ENCODE assay signal across 8 cellular contexts in the genomic region with DNA sequence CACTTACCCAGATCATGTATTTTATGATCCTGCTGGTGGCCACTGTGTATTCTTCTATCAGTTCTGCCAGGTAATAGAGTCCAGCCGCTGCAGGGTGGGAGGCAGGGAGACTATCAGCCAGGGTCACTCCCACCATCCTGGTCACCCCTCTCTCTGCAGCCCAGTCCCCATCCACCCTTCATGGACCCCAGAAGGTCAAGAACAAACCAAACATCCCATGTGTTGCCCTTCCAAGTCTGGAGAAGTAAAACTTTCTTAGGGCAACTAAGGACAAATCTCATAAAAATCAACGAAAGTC. TPM values are rescaled to one million over a fixed set of nuclear protein-coding genes. Genes with fewer than 3 reads are reported as not detected.
DNase-seq lines count a peak whose midpoint lies in the region; ATAC-seq and TF ChIP-seq lines count a peak whose summit lies in the region.

No MANE protein-coding gene starts in this region.

- no peaks in the 10 kb centered on the region for H3K9me3 ChIP-seq in A673 (ENCODE audit: low read depth, low read length, poor library complexity, severe bottlenecking)
- no peaks in the 10 kb centered on the region for H3K9me3 ChIP-seq in muscle layer of colon (ENCODE audit: low read length)

- H3K9me3 Mint-ChIP-seq in central memory CD8-positive, alpha-beta T cell = no peaks in the 10 kb centered on the region

- intact Hi-C loops in A673 (cut with micrococcal nuclease; ENCODE audit: unreplicated experiment) = no loop called here

- peaks cover 6% of the 10 kb centered on the region for H3K4me1 ChIP-seq in A673 (ENCODE audit: insufficient read depth, low read length, poor library complexity, severe bottlenecking)
- peaks cover 15% of the 10 kb centered on the region for H3K4me1 ChIP-seq in muscle layer of colon (ENCODE audit: insufficient read depth, low read length)

- no peaks in the 10 kb centered on the region for H3K27me3 Mint-ChIP-seq in central memory CD8-positive, alpha-beta T cell

- peaks cover 27% of the 10 kb centered on the region for H3K36me3 Mint-ChIP-seq in central memory CD8-positive, alpha-beta T cell (ENCODE audit: insufficient read depth)

- no peak overlapping the region for H3K27ac ChIP-seq in A673 (ENCODE audit: low read depth, low read length, poor library complexity, severe bottlenecking)
- peak overlapping the region; percentile 75 for H3K27ac ChIP-seq in HL-60 (replicated peaks)
- peak overlapping the region; percentile 28 for H3K27ac ChIP-seq in muscle layer of colon (ENCODE audit: low read depth, low read length)
- H3K27ac ChIP-seq in caudate nucleus (ENCODE audit: low read depth, low read length) = no peak overlapping the region

- no TSS peak for BruUV-seq in A673 (replicated peaks; lab: Mats Ljungman, UMichigan)

- ATAC-seq in central memory CD8-positive, alpha-beta T cell (replicated peaks; ENCODE audit: extremely low read depth, poor library complexity, severe bottlenecking) = no peak

- H3K27me3 ChIP-seq in A673 (replicated peaks; ENCODE audit: insufficient read depth, low read depth, low read length, poor library complexity) (no peaks in the 10 kb centered on the region), HL-60 (ENCODE audit: insufficient read depth, poor library complexity, severe bottlenecking) (no peaks in the 10 kb centered on the region), muscle layer of colon (ENCODE audit: control insufficient read depth in 1 of 2, insufficient read depth in 2 of 2, low read length in 2 of 2) (no peaks in the 10 kb centered on the region)

- TF ChIP-seq CTCF in A673 (conservative IDR thresholded peaks at IDR 0.05; ENCODE audit: low read depth, low read length) (no peak), HL-60 (IDR thresholded peaks at IDR 0.05; ENCODE audit: insufficient read depth, low read length) (no peak)

- POLR2A ChIA-PET in A673 (lab: Charles Lee; ENCODE audit: low non-redundant PET) = no interaction called here

- peak overlapping the region; percentile 95 for H3K4me3 Mint-ChIP-seq in central memory CD8-positive, alpha-beta T cell

- peak overlapping the region; percentile 97 for H3K4me3 ChIP-seq in A673 (ENCODE audit: low read depth, low read length, poor library complexity, severe bottlenecking)
- H3K4me3 ChIP-seq in HL-60 (replicated peaks; ENCODE audit: insufficient read depth, low read length) = peak overlapping the region; percentile 96
- H3K4me3 ChIP-seq in muscle layer of colon (ENCODE audit: low read depth in 1 of 2, low read length in 2 of 2) = peak overlapping the region; percentile 94 to 95

- CTCF ChIA-PET in A673 (lab: Charles Lee) = interaction anchor here (0.6 kb wide), 1 partner anchor 9 kb away, joined by 5 read pairs; no protein-coding TSS in a partner anchor

- H3K4me1 Mint-ChIP-seq in central memory CD8-positive, alpha-beta T cell = peaks cover 42% of the 10 kb centered on the region

- peak overlapping the region; percentile 95 for H3K27ac Mint-ChIP-seq in central memory CD8-positive, alpha-beta T cell (ENCODE audit: low read depth)

- DNase-seq in A673 (ENCODE audit: low spot score) = no peak
- DNase-seq in HL-60 (ENCODE audit: low read depth in 1 of 2, low spot score in 1 of 2) = no peak
- no peak for DNase-seq in central memory CD8-positive, alpha-beta T cell (ENCODE audit: low spot score in 2 of 2)
- DNase-seq in DMS 273 (lab: John Stamatoyannopoulos, UW; ENCODE audit: unreplicated experiment) = no peak
- no peak for DNase-seq in stimulated activated CD8-positive, alpha-beta memory T cell treated with anti-CD3 and anti-CD28 coated beads, Interleukin-4, amount 100 ng/mL, for 48 hours
- no peak for DNase-seq in caudate nucleus (lab: John Stamatoyannopoulos, UW)
- no peak for DNase-seq in mucosa of gallbladder (ENCODE audit: low spot score)

- peak overlapping the region; percentile 79 for H3K9ac ChIP-seq in muscle layer of colon (ENCODE audit: low read length)

- H3K36me3 ChIP-seq in A673 (ENCODE audit: insufficient read depth, low read length, poor library complexity, severe bottlenecking) = peaks cover 5% of the 10 kb centered on the region
- H3K36me3 ChIP-seq in muscle layer of colon (ENCODE audit: insufficient read depth, low read length) = peaks cover 38% of the 10 kb centered on the region

RNA-seq across cellular contexts. Expression of a gene that starts 1.0 kb away (rescaled TPM):
- total RNA-seq in A673 (2021) = 52.6 and 60.9 TPM in 2 replicates
- 62.8 TPM for total RNA-seq in mucosa of gallbladder

RNA-seq across cellular contexts. Expression of a gene that starts 15.2 kb away (rescaled TPM):
- 0.50 and 0.64 TPM in 2 replicates for total RNA-seq in A673 (2021)
- total RNA-seq in mucosa of gallbladder = 2.9 TPM

RNA-seq across cellular contexts. Expression of a gene that starts 57.9 kb away (rescaled TPM):
- total RNA-seq in A673 (2021) (6.4 and 6.5 TPM in 2 replicates), mucosa of gallbladder (1.6 TPM)

Comparison
In these comparisons a context has a peak if more than half of its experiments do, and no peak if none do; other contexts are left out.
1. H3K27ac ChIP-seq: peak in HL-60 (single experiment) and muscle layer of colon (single experiment); none in A673 (single experiment) and caudate nucleus (single experiment).
2. Peak in every context shown above with its lines, with median percentiles within 50 percentile points of each other: H3K4me3 ChIP-seq.